In the genomic region with DNA sequence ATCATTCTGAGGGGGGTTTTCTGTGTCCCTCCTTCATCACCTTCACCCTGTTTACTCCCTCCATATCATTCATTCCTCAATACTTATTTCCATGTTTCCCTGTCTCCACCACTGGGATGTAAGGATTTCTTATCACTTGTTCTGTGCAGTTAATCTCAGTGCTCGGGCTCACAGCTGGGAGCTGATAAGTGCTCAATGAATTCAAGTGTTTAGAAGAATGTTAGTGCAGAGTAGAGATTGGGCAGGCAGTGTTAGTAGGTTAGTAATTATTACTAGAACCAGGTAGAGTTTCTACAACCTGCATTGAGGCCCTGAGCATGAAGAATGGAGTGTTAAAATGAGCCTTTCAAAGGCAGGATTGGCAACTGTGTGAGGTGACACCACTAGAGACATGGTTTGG, we compare ENCODE assay signal across 29 cellular contexts.
"Had no signal": no experiment of that assay in that cellular context is flagged by ENCODE, and none has a peak within 500 bp of the region (broad histone marks: within the 10 kb centered on the region; RNA-seq: fewer than 3 reads in every experiment).

No MANE protein-coding gene starts in this region.

- H3K27ac ChIP-seq: neural progenitor cell, ovary, parathyroid adenoma, psoas muscle, right lobe of liver, sigmoid colon, suprapubic skin, testis, tibial artery, transverse colon, vagina had no signal

- H3K36me3 ChIP-seq: neural progenitor cell, ovary, right lobe of liver, sigmoid colon, suprapubic skin, tibial artery, transverse colon, vagina had no signal

- DNase-seq: naive thymus-derived CD4-positive, alpha-beta T cell; natural killer cell; occipital lobe; ovary; posterior cingulate gyrus; psoas muscle; right cardiac atrium; right lobe of liver; sigmoid colon; small intestine; stimulated activated CD4-positive, alpha-beta T cell treated with anti-CD3 and anti-CD28 coated beads, Interleukin-1b, Interleukin-23, amount 100 ng/mL, for 48 hours; stimulated activated CD4-positive, alpha-beta T cell treated with anti-CD3 and anti-CD28 coated beads, Interleukin-4, amount 100 ng/mL, for 1 hour; stimulated activated CD4-positive, alpha-beta T cell treated with anti-CD3 and anti-CD28 coated beads, Interleukin-4, amount 100 ng/mL, for 4 hours; stimulated activated CD8-positive, alpha-beta memory T cell treated with anti-CD3 and anti-CD28 coated beads, Interleukin-4, amount 100 ng/mL, for 48 hours; stimulated activated naive CD4-positive, alpha-beta T cell; stimulated activated naive CD8-positive, alpha-beta T cell treated with anti-CD3 and anti-CD28 coated beads, Interleukin-15, amount 100 ng/mL, for 72 hours; stimulated activated naive CD8-positive, alpha-beta T cell treated with anti-CD3 and anti-CD28 coated beads, Interleukin-15, Interleukin-2, amounts not matched to agents 100 U/mL and 50 U/mL, for 24 hours; substantia nigra; testis; tibial artery; transverse colon had no signal

- H3K79me2 ChIP-seq: parathyroid adenoma had no signal

- H3K4me1 ChIP-seq: neural progenitor cell, parathyroid adenoma, suprapubic skin, vagina had no signal

- H2AFZ ChIP-seq: neural progenitor cell, parathyroid adenoma had no signal

- H3K4me2 ChIP-seq: neural progenitor cell had no signal

- H3K27me3 Mint-ChIP-seq: progenitor cell of endocrine pancreas; stimulated activated memory B cell treated with anti-CD40 and anti-IgM and Interleukin-4, amounts not matched to agents 10 μg/mL and 1 μg/mL and 100 μg/mL, for 72 hours; stimulated activated naive CD8-positive, alpha-beta T cell treated with anti-CD3 and anti-CD28 coated beads, Interleukin-15, amount 100 ng/mL, for 72 hours had no signal

- H3K9me3 ChIP-seq: ovary, psoas muscle, right lobe of liver, sigmoid colon, suprapubic skin, testis, tibial artery, transverse colon, vagina had no signal

- ATAC-seq: naive thymus-derived CD4-positive, alpha-beta T cell; natural killer cell; psoas muscle; right cardiac atrium; right lobe of liver; stimulated activated memory B cell treated with anti-CD40 and anti-IgM and Interleukin-4, amounts not matched to agents 10 μg/mL and 1 μg/mL and 100 μg/mL, for 72 hours; stimulated activated naive CD8-positive, alpha-beta T cell treated with anti-CD3 and anti-CD28 coated beads, Interleukin-15, amount 100 ng/mL, for 72 hours; stimulated activated naive CD8-positive, alpha-beta T cell treated with anti-CD3 and anti-CD28 coated beads, Interleukin-15, Interleukin-2, amounts not matched to agents 100 U/mL and 50 U/mL, for 24 hours had no signal

- H3K36me3 Mint-ChIP-seq: naive thymus-derived CD4-positive, alpha-beta T cell; natural killer cell; stimulated activated memory B cell treated with anti-CD40 and anti-IgM and Interleukin-4, amounts not matched to agents 10 μg/mL and 1 μg/mL and 100 μg/mL, for 72 hours had no signal

- H3K4me3 ChIP-seq: neural progenitor cell, ovary, psoas muscle, right lobe of liver, sigmoid colon, suprapubic skin, testis, tibial artery, transverse colon, vagina had no signal

- H3K4me3 Mint-ChIP-seq: naive thymus-derived CD4-positive, alpha-beta T cell; natural killer cell; nephron; neural progenitor cell; stimulated activated memory B cell treated with anti-CD40 and anti-IgM and Interleukin-4, amounts not matched to agents 10 μg/mL and 1 μg/mL and 100 μg/mL, for 72 hours; stimulated activated naive CD8-positive, alpha-beta T cell treated with anti-CD3 and anti-CD28 coated beads, Interleukin-15, amount 100 ng/mL, for 72 hours; type B pancreatic cell had no signal

- H3K4me1 Mint-ChIP-seq: naive thymus-derived CD4-positive, alpha-beta T cell; stimulated activated naive CD8-positive, alpha-beta T cell treated with anti-CD3 and anti-CD28 coated beads, Interleukin-15, amount 100 ng/mL, for 72 hours had no signal

- H3K27ac Mint-ChIP-seq: naive thymus-derived CD4-positive, alpha-beta T cell; natural killer cell; nephron; neural progenitor cell; progenitor cell of endocrine pancreas; stimulated activated memory B cell treated with anti-CD40 and anti-IgM and Interleukin-4, amounts not matched to agents 10 μg/mL and 1 μg/mL and 100 μg/mL, for 72 hours; stimulated activated naive CD8-positive, alpha-beta T cell treated with anti-CD3 and anti-CD28 coated beads, Interleukin-15, amount 100 ng/mL, for 72 hours had no signal

- H3K9me3 Mint-ChIP-seq: natural killer cell; nephron; neural progenitor cell; stimulated activated naive CD8-positive, alpha-beta T cell treated with anti-CD3 and anti-CD28 coated beads, Interleukin-15, amount 100 ng/mL, for 72 hours; type B pancreatic cell had no signal

- H3K9ac ChIP-seq: neural progenitor cell, parathyroid adenoma had no signal

- H3K27me3 ChIP-seq: neural progenitor cell, ovary, right lobe of liver, sigmoid colon, suprapubic skin, testis, tibial artery, transverse colon, vagina had no signal
